Comparison of ENCODE assay signal across 35 cellular contexts in genomic region chr1:191929383-191929782, GRCh38.
"Had no signal": no experiment of that assay in that cellular context is flagged by ENCODE, and none has a peak within 500 bp of the region (broad histone marks: within the 10 kb centered on the region; RNA-seq: fewer than 3 reads in every experiment).

No MANE protein-coding gene starts in this region.

- H3K27ac Mint-ChIP-seq: activated CD4-positive, alpha-beta memory T cell treated with anti-CD3 and anti-CD28 coated beads for 36 hours; activated CD4-positive, alpha-beta T cell treated with anti-CD3 and anti-CD28 coated beads for 36 hours; activated CD4-positive, alpha-beta T cell treated with anti-CD3 and anti-CD28 coated beads, Interleukin-2, amount 10 ng/mL, durations not matched to agents 24 days and 14 days; activated CD8-positive, alpha-beta memory T cell treated with anti-CD3 and anti-CD28 coated beads, Interleukin-2, amount 10 ng/mL, durations not matched to agents 7 days and 5 days; activated CD8-positive, alpha-beta T cell treated with anti-CD3 and anti-CD28 coated beads, Interleukin-2, amount 10 ng/mL, durations not matched to agents 7 days and 5 days; activated naive CD4-positive, alpha-beta T cell treated with anti-CD3 and anti-CD28 coated beads for 36 hours; activated naive CD4-positive, alpha-beta T cell treated with anti-CD3 and anti-CD28 coated beads, Interleukin-2, amount 50 U/mL, for 24 hours; activated naive CD8-positive, alpha-beta T cell treated with anti-CD3 and anti-CD28 coated beads for 36 hours; activated naive CD8-positive, alpha-beta T cell treated with anti-CD3 and anti-CD28 coated beads, Interleukin-2, amount 50 U/mL, for 24 hours; activated T-helper 1 cell treated with anti-CD3 and anti-CD28 coated beads, Interleukin-12 subunit alpha, Interleukin-12 subunit beta, Interleukin-2, Interleukin-4 antibody, amounts not matched to agents 30 ng/mL and 10 ng/mL and 1 ng/mL, durations not matched to agents 14 hours and 24 hours and 36 hours; activated T-helper 2 cell treated with anti-CD3 and anti-CD28 coated beads, Interferon-gamma antibody, Interleukin-2, Interleukin-4, amounts not matched to agents 10 μg/mL and 5 μg/mL and 100 μg/mL, durations not matched to agents 14 hours and 24 hours and 36 hours; effector memory CD8-positive, alpha-beta T cell; T-helper 17 cell; T-helper 2 cell treated with Interferon-gamma antibody and Interleukin-4, amounts not matched to agents 5 μg/mL and 100 μg/mL, for 36 hours had no signal

- DNase-seq: activated CD4-positive, alpha-beta memory T cell treated with anti-CD3 and anti-CD28 coated beads for 36 hours; activated CD4-positive, alpha-beta T cell treated with anti-CD3 and anti-CD28 coated beads for 36 hours; activated CD4-positive, alpha-beta T cell treated with anti-CD3 and anti-CD28 coated beads, Interleukin-2, amount 10 ng/mL, durations not matched to agents 24 days and 14 days; activated CD4-positive, CD25-positive, alpha-beta regulatory T cell; activated CD4-positive, CD25-positive, alpha-beta regulatory T cell treated with anti-CD3 and anti-CD28 coated beads, Interleukin-2, amount 50 U/mL, for 72 hours; activated CD8-positive, alpha-beta memory T cell treated with anti-CD3 and anti-CD28 coated beads, Interleukin-2, amount 10 ng/mL, durations not matched to agents 7 days and 5 days; activated CD8-positive, alpha-beta memory T cell treated with anti-CD3 and anti-CD28 coated beads, Interleukin-2, amount 50 U/mL, for 4 hours; activated CD8-positive, alpha-beta T cell treated with anti-CD3 and anti-CD28 coated beads, Interleukin-2, amount 10 ng/mL, durations not matched to agents 7 days and 5 days; activated effector memory CD4-positive, alpha-beta T cell treated with anti-CD3 and anti-CD28 coated beads, Interleukin-2, amount 50 U/mL, for 16 hours; activated naive CD4-positive, alpha-beta T cell treated with anti-CD3 and anti-CD28 coated beads for 36 hours; activated naive CD8-positive, alpha-beta T cell treated with anti-CD3 and anti-CD28 coated beads for 36 hours; activated naive CD8-positive, alpha-beta T cell treated with anti-CD3 and anti-CD28 coated beads, Interleukin-2, amount 50 U/mL, for 24 hours; activated T-cell treated with anti-CD3 and anti-CD28 coated beads, Interleukin-2, amount 50 U/mL, for 1 hour; activated T-cell treated with anti-CD3 and anti-CD28 coated beads, Interleukin-2, amount 50 U/mL, for 48 hours; adrenal gland; amygdala; aorta; body of pancreas; caudate nucleus; cortex of kidney; dermis blood vessel endothelial cell; effector CD4-positive, alpha-beta T cell; effector memory CD8-positive, alpha-beta T cell; esophagus squamous epithelium; foreskin melanocyte; heart right ventricle; T-helper 17 cell; T1000; WERI-Rb-1 had no signal

- H3K36me3 ChIP-seq: adrenal gland, esophagus squamous epithelium, gastroesophageal sphincter, heart right ventricle, WERI-Rb-1 had no signal

- H3K27me3 ChIP-seq: adrenal gland, body of pancreas, esophagus squamous epithelium, gastroesophageal sphincter, heart right ventricle had no signal

- H3K27me3 Mint-ChIP-seq: activated CD4-positive, alpha-beta memory T cell treated with anti-CD3 and anti-CD28 coated beads for 36 hours; activated CD4-positive, alpha-beta T cell treated with anti-CD3 and anti-CD28 coated beads for 36 hours; activated CD4-positive, alpha-beta T cell treated with anti-CD3 and anti-CD28 coated beads, Interleukin-2, amount 10 ng/mL, durations not matched to agents 24 days and 14 days; activated CD8-positive, alpha-beta memory T cell treated with anti-CD3 and anti-CD28 coated beads, Interleukin-2, amount 10 ng/mL, durations not matched to agents 7 days and 5 days; activated naive CD4-positive, alpha-beta T cell treated with anti-CD3 and anti-CD28 coated beads, Interleukin-2, amount 50 U/mL, for 24 hours; activated naive CD8-positive, alpha-beta T cell treated with anti-CD3 and anti-CD28 coated beads for 36 hours; activated naive CD8-positive, alpha-beta T cell treated with anti-CD3 and anti-CD28 coated beads, Interleukin-2, amount 50 U/mL, for 24 hours; effector memory CD8-positive, alpha-beta T cell; T-helper 17 cell had no signal

- H3K4me1 Mint-ChIP-seq: activated CD4-positive, alpha-beta T cell treated with anti-CD3 and anti-CD28 coated beads for 36 hours; activated CD4-positive, alpha-beta T cell treated with anti-CD3 and anti-CD28 coated beads, Interleukin-2, amount 10 ng/mL, durations not matched to agents 24 days and 14 days; activated CD8-positive, alpha-beta memory T cell treated with anti-CD3 and anti-CD28 coated beads, Interleukin-2, amount 10 ng/mL, durations not matched to agents 7 days and 5 days; activated naive CD4-positive, alpha-beta T cell treated with anti-CD3 and anti-CD28 coated beads, Interleukin-2, amount 50 U/mL, for 24 hours; activated naive CD8-positive, alpha-beta T cell treated with anti-CD3 and anti-CD28 coated beads for 36 hours; activated naive CD8-positive, alpha-beta T cell treated with anti-CD3 and anti-CD28 coated beads, Interleukin-2, amount 50 U/mL, for 24 hours; T-helper 17 cell had no signal

- H3K9me3 ChIP-seq: adrenal gland, body of pancreas had no signal

- H3K4me1 ChIP-seq: adrenal gland, body of pancreas, esophagus squamous epithelium, gastroesophageal sphincter, heart right ventricle had no signal

- H3K4me3 Mint-ChIP-seq: activated CD4-positive, alpha-beta memory T cell treated with anti-CD3 and anti-CD28 coated beads for 36 hours; activated CD4-positive, alpha-beta T cell treated with anti-CD3 and anti-CD28 coated beads for 36 hours; activated CD4-positive, alpha-beta T cell treated with anti-CD3 and anti-CD28 coated beads, Interleukin-2, amount 10 ng/mL, durations not matched to agents 24 days and 14 days; activated CD8-positive, alpha-beta memory T cell treated with anti-CD3 and anti-CD28 coated beads, Interleukin-2, amount 10 ng/mL, durations not matched to agents 7 days and 5 days; activated CD8-positive, alpha-beta T cell treated with anti-CD3 and anti-CD28 coated beads, Interleukin-2, amount 10 ng/mL, durations not matched to agents 7 days and 5 days; activated naive CD4-positive, alpha-beta T cell treated with anti-CD3 and anti-CD28 coated beads for 36 hours; activated naive CD4-positive, alpha-beta T cell treated with anti-CD3 and anti-CD28 coated beads, Interleukin-2, amount 50 U/mL, for 24 hours; activated naive CD8-positive, alpha-beta T cell treated with anti-CD3 and anti-CD28 coated beads for 36 hours; activated naive CD8-positive, alpha-beta T cell treated with anti-CD3 and anti-CD28 coated beads, Interleukin-2, amount 50 U/mL, for 24 hours; activated T-helper 1 cell treated with anti-CD3 and anti-CD28 coated beads, Interleukin-12 subunit alpha, Interleukin-12 subunit beta, Interleukin-2, Interleukin-4 antibody, amounts not matched to agents 30 ng/mL and 10 ng/mL and 1 ng/mL, durations not matched to agents 14 hours and 24 hours and 36 hours; effector memory CD8-positive, alpha-beta T cell; T-helper 17 cell; T-helper 2 cell treated with Interferon-gamma antibody and Interleukin-4, amounts not matched to agents 5 μg/mL and 100 μg/mL, for 36 hours had no signal

- H3K27ac ChIP-seq: adrenal gland, body of pancreas, epithelial cell of prostate, esophagus squamous epithelium, gastroesophageal sphincter, heart right ventricle, WERI-Rb-1 had no signal

- ATAC-seq: activated CD4-positive, alpha-beta T cell treated with anti-CD3 and anti-CD28 coated beads for 36 hours; activated CD8-positive, alpha-beta memory T cell treated with anti-CD3 and anti-CD28 coated beads, Interleukin-2, amount 10 ng/mL, durations not matched to agents 7 days and 5 days; activated CD8-positive, alpha-beta T cell treated with anti-CD3 and anti-CD28 coated beads, Interleukin-2, amount 10 ng/mL, durations not matched to agents 7 days and 5 days; activated naive CD8-positive, alpha-beta T cell treated with anti-CD3 and anti-CD28 coated beads, Interleukin-2, amount 50 U/mL, for 24 hours; body of pancreas; effector memory CD8-positive, alpha-beta T cell; gastroesophageal sphincter; heart right ventricle; T-helper 17 cell had no signal

- H3K36me3 Mint-ChIP-seq: activated CD4-positive, alpha-beta memory T cell treated with anti-CD3 and anti-CD28 coated beads for 36 hours; activated CD8-positive, alpha-beta memory T cell treated with anti-CD3 and anti-CD28 coated beads, Interleukin-2, amount 10 ng/mL, durations not matched to agents 7 days and 5 days; activated naive CD4-positive, alpha-beta T cell treated with anti-CD3 and anti-CD28 coated beads, Interleukin-2, amount 50 U/mL, for 24 hours; activated naive CD8-positive, alpha-beta T cell treated with anti-CD3 and anti-CD28 coated beads for 36 hours had no signal

- H3K4me3 ChIP-seq: adrenal gland, body of pancreas, esophagus squamous epithelium, gastroesophageal sphincter, heart right ventricle had no signal
